ENCODE assay signal across 27 cellular contexts in genomic region chr6:151409679-151410078, GRCh38. TPM values are rescaled to one million over a fixed set of nuclear protein-coding genes. Genes with fewer than 3 reads are reported as not detected.
DNase-seq lines count a peak whose midpoint lies in the region; ATAC-seq lines count a peak whose summit lies in the region.
"Had no signal": no experiment of that assay in that cellular context is flagged by ENCODE, and none has a peak within 500 bp of the region (broad histone marks: within the 10 kb centered on the region; RNA-seq: fewer than 3 reads in every experiment).

No MANE protein-coding gene starts in this region.

- H3K9me3 Mint-ChIP-seq in CD4-positive, CD25-positive, alpha-beta regulatory T cell, result peaks cover 0 to 7% (median 0%) of the 10 kb centered on the region in 7 donors
- no peaks in the 10 kb centered on the region for H3K9me3 Mint-ChIP-seq in CD8-positive, alpha-beta memory T cell
- peaks cover 6% of the 10 kb centered on the region for H3K9me3 Mint-ChIP-seq in activated T-helper 1 cell treated with anti-CD3 and anti-CD28 coated beads, Interleukin-12 subunit alpha, Interleukin-12 subunit beta, Interleukin-2, Interleukin-4 antibody, amounts not matched to agents 30 ng/mL and 10 ng/mL and 1 ng/mL, durations not matched to agents 14 hours and 24 hours and 36 hours
- H3K9me3 Mint-ChIP-seq in naive thymus-derived CD8-positive, alpha-beta T cell, result peaks cover 0 to 12% (median 5%) of the 10 kb centered on the region in 9 donors

- H3K4me3 ChIP-seq in CD4-positive, CD25-positive, alpha-beta regulatory T cell (ENCODE audit: low read depth, low read length), result no peak overlapping the region
- no peak overlapping the region for H3K4me3 ChIP-seq in CD8-positive, alpha-beta memory T cell (ENCODE audit: low read length)
- H3K4me3 ChIP-seq: hepatocyte, K562, lung, ovary, skin epidermis, thoracic aorta, vagina had no signal

- H3K36me3 Mint-ChIP-seq in CD4-positive, CD25-positive, alpha-beta regulatory T cell, result peaks cover 25% of the 10 kb centered on the region
- peaks cover 5 to 57% (median 11%) of the 10 kb centered on the region in 3 donors for H3K36me3 Mint-ChIP-seq in CD8-positive, alpha-beta memory T cell
- peaks cover 40% of the 10 kb centered on the region for H3K36me3 Mint-ChIP-seq in activated T-helper 1 cell treated with anti-CD3 and anti-CD28 coated beads, Interleukin-12 subunit alpha, Interleukin-12 subunit beta, Interleukin-2, Interleukin-4 antibody, amounts not matched to agents 30 ng/mL and 10 ng/mL and 1 ng/mL, durations not matched to agents 14 hours and 24 hours and 36 hours (ENCODE audit: low read depth)
- H3K36me3 Mint-ChIP-seq in naive thymus-derived CD8-positive, alpha-beta T cell, result peaks cover 6 to 44% (median 14%) of the 10 kb centered on the region in 3 donors

- POLR2A ChIA-PET in CD8-positive, alpha-beta memory T cell (lab: Charles Lee), result no interaction called here
- POLR2A ChIA-PET in naive thymus-derived CD8-positive, alpha-beta T cell (lab: Charles Lee), result no interaction called here

- H3K27ac Mint-ChIP-seq in CD4-positive, CD25-positive, alpha-beta regulatory T cell, result peak overlapping the region; percentile 21 to 97 (median 72)
- peak overlapping the region in 5 of 8 donors; percentile 4 to 86 (median 43) for H3K27ac Mint-ChIP-seq in CD8-positive, alpha-beta memory T cell
- H3K27ac Mint-ChIP-seq in activated T-helper 1 cell treated with anti-CD3 and anti-CD28 coated beads, Interleukin-12 subunit alpha, Interleukin-12 subunit beta, Interleukin-2, Interleukin-4 antibody, amounts not matched to agents 30 ng/mL and 10 ng/mL and 1 ng/mL, durations not matched to agents 14 hours and 24 hours and 36 hours, result peak overlapping the region; percentile 56
- peak overlapping the region in 7 of 10 donors; percentile 19 to 81 (median 51) for H3K27ac Mint-ChIP-seq in naive thymus-derived CD8-positive, alpha-beta T cell

- H3K4me1 ChIP-seq in CD4-positive, CD25-positive, alpha-beta regulatory T cell (ENCODE audit: control insufficient read depth, insufficient read depth, low read length, poor library complexity, severe bottlenecking), result peaks cover 20% of the 10 kb centered on the region
- H3K4me1 ChIP-seq in CD8-positive, alpha-beta memory T cell (ENCODE audit: insufficient read depth, low read length), result peaks cover 14% of the 10 kb centered on the region
- H3K4me1 ChIP-seq: vagina had no signal

- H3K4me3 Mint-ChIP-seq in CD4-positive, CD25-positive, alpha-beta regulatory T cell, result no peak overlapping the region
- H3K4me3 Mint-ChIP-seq in CD8-positive, alpha-beta memory T cell, result no peak overlapping the region
- H3K4me3 Mint-ChIP-seq in activated T-helper 1 cell treated with anti-CD3 and anti-CD28 coated beads, Interleukin-12 subunit alpha, Interleukin-12 subunit beta, Interleukin-2, Interleukin-4 antibody, amounts not matched to agents 30 ng/mL and 10 ng/mL and 1 ng/mL, durations not matched to agents 14 hours and 24 hours and 36 hours, result no peak overlapping the region
- H3K4me3 Mint-ChIP-seq in naive thymus-derived CD8-positive, alpha-beta T cell, result no peak overlapping the region
- H3K4me3 Mint-ChIP-seq: activated CD4-positive, alpha-beta T cell treated with anti-CD3 and anti-CD28 coated beads for 36 hours had no signal

- CTCF ChIA-PET in CD8-positive, alpha-beta memory T cell (lab: Charles Lee), result interaction anchor here (1.6 kb wide), 1 partner anchor 14 kb away, joined by 4 read pairs; no protein-coding TSS in a partner anchor

- H3K27ac ChIP-seq in CD4-positive, CD25-positive, alpha-beta regulatory T cell (ENCODE audit: insufficient read depth, low read length, poor library complexity, severe bottlenecking), result no peak overlapping the region
- H3K27ac ChIP-seq in CD8-positive, alpha-beta memory T cell (ENCODE audit: low read depth, low read length), result no peak overlapping the region
- H3K27ac ChIP-seq: brain microvascular endothelial cell, hepatocyte, ovary, skin epidermis, thoracic aorta, vagina had no signal

- H3K9me3 ChIP-seq in CD4-positive, CD25-positive, alpha-beta regulatory T cell (ENCODE audit: control insufficient read depth in 2 of 2, low read length in 2 of 2), result no peaks in the 10 kb centered on the region
- H3K9me3 ChIP-seq in CD8-positive, alpha-beta memory T cell (ENCODE audit: low read length), result no peaks in the 10 kb centered on the region
- H3K9me3 ChIP-seq: ovary, thoracic aorta, vagina had no signal

- H3K36me3 ChIP-seq in CD4-positive, CD25-positive, alpha-beta regulatory T cell (ENCODE audit: control insufficient read depth, insufficient read depth, low read length), result peaks cover 29% of the 10 kb centered on the region
- peaks cover 7% of the 10 kb centered on the region for H3K36me3 ChIP-seq in CD8-positive, alpha-beta memory T cell (ENCODE audit: insufficient read depth, low read length)
- H3K36me3 ChIP-seq: ovary had no signal

- H3K4me1 Mint-ChIP-seq in CD4-positive, CD25-positive, alpha-beta regulatory T cell, result peaks cover 27 to 40% (median 33%) of the 10 kb centered on the region in 4 donors
- H3K4me1 Mint-ChIP-seq in CD8-positive, alpha-beta memory T cell, result peaks cover 30 to 48% (median 45%) of the 10 kb centered on the region in 3 donors
- peaks cover 16% of the 10 kb centered on the region for H3K4me1 Mint-ChIP-seq in activated T-helper 1 cell treated with anti-CD3 and anti-CD28 coated beads, Interleukin-12 subunit alpha, Interleukin-12 subunit beta, Interleukin-2, Interleukin-4 antibody, amounts not matched to agents 30 ng/mL and 10 ng/mL and 1 ng/mL, durations not matched to agents 14 hours and 24 hours and 36 hours (ENCODE audit: low read depth)
- peaks cover 25 to 47% (median 31%) of the 10 kb centered on the region in 4 donors for H3K4me1 Mint-ChIP-seq in naive thymus-derived CD8-positive, alpha-beta T cell

- DNase-seq in CD4-positive, CD25-positive, alpha-beta regulatory T cell, result no peak
- no peak for DNase-seq in CD8-positive, alpha-beta memory T cell
- DNase-seq in activated T-helper 1 cell treated with anti-CD3 and anti-CD28 coated beads, Interleukin-12 subunit alpha, Interleukin-12 subunit beta, Interleukin-2, Interleukin-4 antibody, amounts not matched to agents 30 ng/mL and 10 ng/mL and 1 ng/mL, durations not matched to agents 14 hours and 24 hours and 36 hours (ENCODE audit: low spot score), result no peak
- no peak for DNase-seq in naive thymus-derived CD8-positive, alpha-beta T cell
- no peak for DNase-seq in GDM1 (lab: John Stamatoyannopoulos, UW)
- DNase-seq in A172 (ENCODE audit: low spot score), result no peak
- DNase-seq: activated CD4-positive, alpha-beta T cell treated with anti-CD3 and anti-CD28 coated beads for 36 hours; activated CD8-positive, alpha-beta memory T cell treated with anti-CD3 and anti-CD28 coated beads for 24 hours; activated naive CD4-positive, alpha-beta T cell treated with Interleukin-2 at 50 U/mL for 16 hours; amniotic stem cell; brain microvascular endothelial cell; COR-L47; NCI-H1092; NCI-H1694; NCI-H446; NCI-H748 treated with DMSO at 0.1 percent for 48 hours; ovary; retina; SIG-M5; stimulated activated naive CD4-positive, alpha-beta T cell treated with Interleukin-2 at 50 U/mL for 16 hours had no signal

- H3K27me3 Mint-ChIP-seq in CD4-positive, CD25-positive, alpha-beta regulatory T cell, result no peaks in the 10 kb centered on the region
- H3K27me3 Mint-ChIP-seq in CD8-positive, alpha-beta memory T cell, result no peaks in the 10 kb centered on the region
- H3K27me3 Mint-ChIP-seq in activated T-helper 1 cell treated with anti-CD3 and anti-CD28 coated beads, Interleukin-12 subunit alpha, Interleukin-12 subunit beta, Interleukin-2, Interleukin-4 antibody, amounts not matched to agents 30 ng/mL and 10 ng/mL and 1 ng/mL, durations not matched to agents 14 hours and 24 hours and 36 hours (ENCODE audit: insufficient read depth), result no peaks in the 10 kb centered on the region
- no peaks in the 10 kb centered on the region for H3K27me3 Mint-ChIP-seq in naive thymus-derived CD8-positive, alpha-beta T cell
- H3K27me3 Mint-ChIP-seq: activated CD4-positive, alpha-beta T cell treated with anti-CD3 and anti-CD28 coated beads for 36 hours had no signal

- no peak for ATAC-seq in CD4-positive, CD25-positive, alpha-beta regulatory T cell (ENCODE audit: low read depth in 2 of 2)
- ATAC-seq in naive thymus-derived CD8-positive, alpha-beta T cell, result no peak
- no peak for ATAC-seq in GM21367 (IDR thresholded peaks at IDR 0.05; ENCODE audit: unreplicated experiment)
- ATAC-seq: activated CD4-positive, alpha-beta T cell treated with anti-CD3 and anti-CD28 coated beads for 36 hours; K562 had no signal

- H3K27me3 ChIP-seq in CD4-positive, CD25-positive, alpha-beta regulatory T cell (ENCODE audit: control insufficient read depth, insufficient read depth, low read length), result no peaks in the 10 kb centered on the region
- no peaks in the 10 kb centered on the region for H3K27me3 ChIP-seq in CD8-positive, alpha-beta memory T cell (ENCODE audit: insufficient read depth, low read length, poor library complexity, severe bottlenecking)
- H3K27me3 ChIP-seq: brain microvascular endothelial cell, hepatocyte, ovary, vagina had no signal

- intact Hi-C loops in activated T-helper 1 cell treated with anti-CD3 and anti-CD28 coated beads, Interleukin-12 subunit alpha, Interleukin-12 subunit beta, Interleukin-2, Interleukin-4 antibody, amounts not matched to agents 30 ng/mL and 10 ng/mL and 1 ng/mL, durations not matched to agents 14 hours and 24 hours and 36 hours (cut with micrococcal nuclease), result no loop called here

RNA-seq across cellular contexts. Expression of gene ZBTB2, which starts 18.3 kb away (rescaled TPM):
- 31.9 TPM for total RNA-seq in CD4-positive, CD25-positive, alpha-beta regulatory T cell
- 10 to 100 TPM; 18.0 to 20.9 (median 19.5) TPM for polyA plus RNA-seq in CD4-positive, CD25-positive, alpha-beta regulatory T cell
- 10 to 100 TPM; 23.4 to 24.3 TPM for total RNA-seq in CD8-positive, alpha-beta memory T cell
- 24.0 TPM for polyA plus RNA-seq in CD8-positive, alpha-beta memory T cell
- 24.0 and 24.3 TPM in 2 replicates for total RNA-seq in activated T-helper 1 cell treated with anti-CD3 and anti-CD28 coated beads, Interleukin-12 subunit alpha, Interleukin-12 subunit beta, Interleukin-2, Interleukin-4 antibody, amounts not matched to agents 30 ng/mL and 10 ng/mL and 1 ng/mL, durations not matched to agents 14 hours and 24 hours and 36 hours
- total RNA-seq in naive thymus-derived CD8-positive, alpha-beta T cell, result 10 to 100 TPM; 32.0 to 32.4 TPM
- 10 to 100 TPM; 12.3 to 18.8 (median 15.0) TPM for polyA plus RNA-seq in naive thymus-derived CD8-positive, alpha-beta T cell
- 10.4 and 14.0 TPM in 2 replicates for total RNA-seq in A172 (2014; rRNA removed; shearing (Covaris generic))

RNA-seq across cellular contexts. Expression of gene RMND1, which starts 42.2 kb away (rescaled TPM):
- 10.4 TPM for total RNA-seq in CD4-positive, CD25-positive, alpha-beta regulatory T cell
- polyA plus RNA-seq in CD4-positive, CD25-positive, alpha-beta regulatory T cell, result 10 to 100 TPM; 10.2 to 13.3 (median 11.9) TPM
- 10 to 100 TPM; 24.5 to 25.6 TPM for total RNA-seq in CD8-positive, alpha-beta memory T cell
- 10.4 TPM for polyA plus RNA-seq in CD8-positive, alpha-beta memory T cell
- total RNA-seq in activated T-helper 1 cell treated with anti-CD3 and anti-CD28 coated beads, Interleukin-12 subunit alpha, Interleukin-12 subunit beta, Interleukin-2, Interleukin-4 antibody, amounts not matched to agents 30 ng/mL and 10 ng/mL and 1 ng/mL, durations not matched to agents 14 hours and 24 hours and 36 hours, result 20.0 and 20.5 TPM in 2 replicates
- total RNA-seq in naive thymus-derived CD8-positive, alpha-beta T cell, result 10 to 100 TPM; 16.0 to 18.3 TPM
- 10 to 100 TPM in 2 of 3 donors, 1 to 10 TPM in 1; 7.7 to 13.9 (median 10.7) TPM for polyA plus RNA-seq in naive thymus-derived CD8-positive, alpha-beta T cell
- 31.3 and 43.6 TPM in 2 replicates for total RNA-seq in A172 (2014; rRNA removed; shearing (Covaris generic))
